ENCODE assay signal across 28 cellular contexts in genomic region chr3:55636300-55637195, GRCh38.
DNase-seq lines count a peak whose midpoint lies in the region; ATAC-seq and TF ChIP-seq lines count a peak whose summit lies in the region.
"Had no signal": no experiment of that assay in that cellular context is flagged by ENCODE, and none has a peak within 500 bp of the region (broad histone marks: within the 10 kb centered on the region; RNA-seq: fewer than 3 reads in every experiment).

No MANE protein-coding gene starts in this region.

- CTCF ChIA-PET in HEK293 (lab: Yijun Ruan, JAX) (interaction anchor here (0.7 kb wide), 1 partner anchor 151 kb away, joined by 4 read pairs; no protein-coding TSS in a partner anchor), WTC11 (lab: Charles Lee) (interaction anchor here (1.5 kb wide), 1 partner anchor 18 kb away, joined by 3 read pairs; no protein-coding TSS in a partner anchor)

- no peak overlapping the region for H3K9ac ChIP-seq in mesendoderm (ENCODE audit: low read length)
- H3K9ac ChIP-seq: BLaER1 treated with 17β-estradiol and CSF1 and Interleukin-3, amounts not matched to agents 10 nM and 100 nM had no signal

- no peak overlapping the region for H3K4ac ChIP-seq in mesendoderm (ENCODE audit: low read depth, low read length)

- no peaks in the 10 kb centered on the region for H3K27me3 Mint-ChIP-seq in WTC11 (ENCODE audit: low read depth)

- POLR2A ChIA-PET in HEK293 (lab: Yijun Ruan, JAX) (no interaction called here), WTC11 (lab: Charles Lee) (interaction anchor here (0.6 kb wide), 1 partner anchor 87 kb away, joined by 9 read pairs; no protein-coding TSS in a partner anchor)

- no peak overlapping the region for H4K8ac ChIP-seq in mesendoderm (ENCODE audit: low read depth, low read length)

- H3K23ac ChIP-seq in mesendoderm (ENCODE audit: low read length) = no peak overlapping the region

- H3K27ac ChIP-seq in HEK293 (ENCODE audit: extremely low read depth, low read depth, low read length) (no peak overlapping the region), mesendoderm (ENCODE audit: low read depth, low read length) (no peak overlapping the region)
- H3K27ac ChIP-seq: BLaER1 treated with 17β-estradiol and CSF1 and Interleukin-3, amounts not matched to agents 10 nM and 100 nM; HL-60; RWPE1 had no signal

- H2BK15ac ChIP-seq in mesendoderm (replicated peaks; ENCODE audit: low read depth) = no peak overlapping the region

- no peak for DNase-seq in WTC11 (ENCODE audit: low spot score)
- no peak for DNase-seq in mesendoderm
- DNase-seq in NCI-H345 (lab: John Stamatoyannopoulos, UW) = no peak
- no peak for DNase-seq in NCI-H82 (lab: John Stamatoyannopoulos, UW)
- DNase-seq: AML-193; CD8-positive, alpha-beta T cell; DMS 273 treated with DMSO at 0.1 percent for 48 hours; DMS79; EL; GDM1; Kasumi-1; NCI-H1092 treated with DMSO at 0.1 percent for 48 hours; NCI-H1436; NCI-H187; NCI-H2171 treated with DMSO at 0.1 percent for 48 hours; NCI-H524; SHP77 had no signal

- H3K36me3 ChIP-seq in HEK293 (ENCODE audit: control insufficient read depth in 2 of 2, insufficient read depth in 1 of 2, low read length in 2 of 2) (no peaks in the 10 kb centered on the region), mesendoderm (ENCODE audit: control insufficient read depth, insufficient read depth, low read length) (no peaks in the 10 kb centered on the region)
- H3K36me3 ChIP-seq: BLaER1 treated with 17β-estradiol and CSF1 and Interleukin-3, amounts not matched to agents 10 nM and 100 nM had no signal

- H3K36me3 Mint-ChIP-seq in WTC11 = no peaks in the 10 kb centered on the region
- H3K36me3 Mint-ChIP-seq: CD8-positive, alpha-beta T cell had no signal

- H2BK120ac ChIP-seq in mesendoderm (ENCODE audit: low read depth, low read length) = no peak overlapping the region

- no peak overlapping the region for H3K4me2 ChIP-seq in mesendoderm (ENCODE audit: low read length)
- H3K4me2 ChIP-seq: BLaER1 treated with 17β-estradiol and CSF1 and Interleukin-3, amounts not matched to agents 10 nM and 100 nM had no signal

- no peak overlapping the region for H3K18ac ChIP-seq in mesendoderm (ENCODE audit: low read length)

- no peak overlapping the region; the same call in 1 of the 2 replicates for H3K27ac Mint-ChIP-seq in WTC11
- H3K27ac Mint-ChIP-seq: CD8-positive, alpha-beta T cell had no signal

- TF ChIP-seq CTCF in HEK293 (tag by site-specific recombination; IDR thresholded peaks at IDR 0.05) (no peak), WTC11 (IDR thresholded peaks at IDR 0.05) (no peak)

- H3K27me3 ChIP-seq in mesendoderm (ENCODE audit: insufficient read depth, low read length, poor library complexity) = no peaks in the 10 kb centered on the region
- H3K27me3 ChIP-seq: BLaER1 treated with 17β-estradiol and CSF1 and Interleukin-3, amounts not matched to agents 10 nM and 100 nM had no signal

- H3K79me1 ChIP-seq in mesendoderm (ENCODE audit: low read length) = no peaks in the 10 kb centered on the region

- H3K56ac ChIP-seq in mesendoderm (ENCODE audit: low read length) = peak overlapping the region; percentile 34

- ATAC-seq in WTC11 = no peak
- peak; percentile 90 for ATAC-seq in esophagus mucosa
- no peak for ATAC-seq in GM21381 (IDR thresholded peaks at IDR 0.05; ENCODE audit: unreplicated experiment)
- ATAC-seq in GM18502 (IDR thresholded peaks at IDR 0.05; ENCODE audit: poor library complexity, unreplicated experiment) = no peak
- ATAC-seq: CD8-positive, alpha-beta T cell; GM12878; HCT116; K562; Panc1 had no signal

- H3K4me3 Mint-ChIP-seq in WTC11 = no peak overlapping the region
- H3K4me3 Mint-ChIP-seq: CD8-positive, alpha-beta T cell had no signal

- peaks cover 31% of the 10 kb centered on the region for H3K4me1 Mint-ChIP-seq in WTC11

- H4K5ac ChIP-seq in mesendoderm (ENCODE audit: low read length) = no peak overlapping the region

- H3K9me3 ChIP-seq in HEK293 (ENCODE audit: control insufficient read depth, insufficient read depth, low read depth, low read length) = no peaks in the 10 kb centered on the region
- H3K9me3 ChIP-seq: BLaER1 treated with 17β-estradiol and CSF1 and Interleukin-3, amounts not matched to agents 10 nM and 100 nM had no signal

- peaks cover 3% of the 10 kb centered on the region for H3K9me3 Mint-ChIP-seq in WTC11
- H3K9me3 Mint-ChIP-seq: CD8-positive, alpha-beta T cell had no signal

- no peaks in the 10 kb centered on the region for H3K79me2 ChIP-seq in mesendoderm (ENCODE audit: control insufficient read depth, insufficient read depth, low read length)

- WGBS in mesendoderm (ENCODE audit: extremely low coverage, insufficient coverage, low lambda C conversion rate) = no CpG with 5 or more reads among the region's 9 CpGs

- no peaks in the 10 kb centered on the region; the same call in 1 of the 2 replicates for H3K4me1 ChIP-seq in HEK293 (ENCODE audit: control insufficient read depth, insufficient read depth, low read length)
- H3K4me1 ChIP-seq in mesendoderm (ENCODE audit: control insufficient read depth, low read depth, low read length) = peaks cover 12% of the 10 kb centered on the region

- H3K4me3 ChIP-seq in HEK293 (ENCODE audit: low read depth, low read length) = no peak overlapping the region
- H3K4me3 ChIP-seq in mesendoderm (ENCODE audit: low read length) = no peak overlapping the region
- H3K4me3 ChIP-seq: BLaER1 treated with 17β-estradiol and CSF1 and Interleukin-3, amounts not matched to agents 10 nM and 100 nM; GM12878; K562 had no signal

- no peak overlapping the region for H2AK5ac ChIP-seq in mesendoderm (ENCODE audit: low read length)

- no peak overlapping the region for H2BK5ac ChIP-seq in mesendoderm (ENCODE audit: low read length)

TF ChIP-seq in HEK293, 187 proteins besides CTCF, POLR2A, EP300 and RAD21:
- no peak for TF ChIP-seq GLIS2 (tag by site-specific recombination; IDR thresholded peaks at IDR 0.05)
- TF ChIP-seq SCRT2 (tag by site-specific recombination; IDR thresholded peaks at IDR 0.05) = 0 out of 2 replicates have a peak, but pooled peaks have one; percentile 22
TF ChIP-seq in HEK293: peak in this region for 1.

TF ChIP-seq in WTC11, 78 proteins besides CTCF, POLR2A, EP300 and RAD21:
- TF ChIP-seq ZNF121 (CRISPR knock-in tag; IDR thresholded peaks at IDR 0.05) (0 out of 2 replicates have a peak, but pooled peaks have one; percentile 35), ATF1 (CRISPR knock-in tag; IDR thresholded peaks at IDR 0.05) (no peak)

Comparison
In these comparisons a context has a peak if more than half of its experiments do, and no peak if none do; other contexts are left out.
1. Of the 8 proteins assayed by ChIP-seq in both HEK293 and WTC11: peak only in HEK293: none; only in WTC11: ZNF121; in both: none; in neither: 7.